11 cellular contexts compared by ENCODE assay signal in the genomic region with DNA sequence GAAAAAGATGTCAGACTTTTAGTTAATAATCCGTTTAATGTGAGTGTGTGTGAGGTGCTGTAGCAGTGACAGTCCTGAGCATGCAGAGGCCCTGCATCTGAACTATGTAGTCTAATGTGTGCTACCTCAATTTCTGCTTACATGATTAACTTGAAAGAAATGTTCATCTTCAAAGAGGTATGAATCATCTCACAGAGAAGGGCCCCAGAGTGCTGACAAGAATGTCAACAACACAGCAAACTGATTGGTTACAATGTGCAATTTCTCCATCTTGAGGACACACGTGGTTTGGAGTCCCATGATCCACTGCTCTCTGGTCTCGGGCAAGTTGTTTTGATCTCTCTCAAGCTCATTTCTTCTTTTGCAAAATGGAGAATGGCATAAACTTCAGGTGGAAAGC.
A peak's percentile ranks its signal among the peaks of the same experiment; 100 is the strongest.
DNase-seq lines count a peak whose midpoint lies in the region; ATAC-seq, FAIRE-seq and TF ChIP-seq lines count a peak whose summit lies in the region.
"Had no signal": no experiment of that assay in that cellular context is flagged by ENCODE, and none has a peak within 500 bp of the region (broad histone marks: within the 10 kb centered on the region; RNA-seq: fewer than 3 reads in every experiment).

No MANE protein-coding gene starts in this region.

- H3K4me1 ChIP-seq in DND-41 (ENCODE audit: insufficient read depth, low read length) (no peaks in the 10 kb centered on the region), keratinocyte (ENCODE audit: control insufficient read depth, extremely low read depth, insufficient read depth, low read length) (peaks cover 9% of the 10 kb centered on the region), colonic mucosa (no peaks in the 10 kb centered on the region)

- peaks cover 33% of the 10 kb centered on the region for H3K36me3 Mint-ChIP-seq in Calu3 (ENCODE audit: insufficient read depth, unreplicated experiment)

- H3K27me3 Mint-ChIP-seq in Calu3 (ENCODE audit: unreplicated experiment) = no peaks in the 10 kb centered on the region
- H3K27me3 Mint-ChIP-seq: effector memory CD8-positive, alpha-beta T cell had no signal

- no peaks in the 10 kb centered on the region for H3K9me1 ChIP-seq in keratinocyte (ENCODE audit: control insufficient read depth, extremely low read depth, insufficient read depth, low read length)

- peak; percentile 86 for ATAC-seq in DND-41 (ENCODE audit: insufficient read depth, low read depth)
- no peak for ATAC-seq in GM21825 (IDR thresholded peaks at IDR 0.05; ENCODE audit: unreplicated experiment)
- ATAC-seq: effector memory CD8-positive, alpha-beta T cell had no signal

- H3K4me3 Mint-ChIP-seq in Calu3 (ENCODE audit: low read depth, unreplicated experiment) = no peak overlapping the region
- H3K4me3 Mint-ChIP-seq: effector memory CD8-positive, alpha-beta T cell had no signal

- H3K27me3 ChIP-seq in DND-41 (ENCODE audit: insufficient read depth, low read length, poor library complexity) (no peaks in the 10 kb centered on the region), keratinocyte (ENCODE audit: control insufficient read depth, extremely low read depth, insufficient read depth, low read length) (no peaks in the 10 kb centered on the region), colonic mucosa (no peaks in the 10 kb centered on the region)

- H3K4me3 ChIP-seq in DND-41 (ENCODE audit: low read depth in 1 of 2, low read length in 2 of 2) (no peak overlapping the region), keratinocyte (ENCODE audit: control insufficient read depth in 2 of 3, extremely low read depth in 1 of 3, insufficient read depth in 2 of 3, low read depth in 1 of 3, low read length in 3 of 3) (no peak overlapping the region), colonic mucosa (no peak overlapping the region)
- no peak overlapping the region for H3K4me3 ChIP-seq in Jurkat, Clone E6-1 (ENCODE audit: low read length)
- H3K4me3 ChIP-seq: lung had no signal

- CTCF ChIA-PET in Calu3 (lab: Charles Lee) = no interaction called here

- intact Hi-C loops in colonic mucosa (cut with DNase I) (no loop called here), Calu3 (cut with micrococcal nuclease; ENCODE audit: unreplicated experiment) (no loop called here), posterior vena cava (cut with DNase I) (no loop called here)

- no peaks in the 10 kb centered on the region for H3K79me2 ChIP-seq in DND-41 (ENCODE audit: insufficient read depth, low read length)
- no peaks in the 10 kb centered on the region for H3K79me2 ChIP-seq in keratinocyte (ENCODE audit: control insufficient read depth, insufficient read depth, low read length)

- H3K9me3 ChIP-seq in DND-41 (ENCODE audit: insufficient read depth, low read length, severe bottlenecking) (no peaks in the 10 kb centered on the region), keratinocyte (ENCODE audit: control insufficient read depth, low read depth, low read length) (no peaks in the 10 kb centered on the region), colonic mucosa (no peaks in the 10 kb centered on the region)

- H3K4me2 ChIP-seq in DND-41 (ENCODE audit: insufficient read depth, low read length) = no peak overlapping the region
- H3K4me2 ChIP-seq in keratinocyte (ENCODE audit: control insufficient read depth, extremely low read depth, insufficient read depth, low read depth, low read length) = no peak overlapping the region

- DNase-seq in DND-41 (peak; percentile 36), keratinocyte (ENCODE audit: low read depth, low spot score) (peak; percentile 28), colonic mucosa (no peak), Calu3 (no peak), posterior vena cava (ENCODE audit: low spot score) (no peak)
- peak; percentile 62 for DNase-seq in Jurkat, Clone E6-1 (ENCODE audit: low read depth, low spot score)
- DNase-seq in activated gamma-delta T cell treated with anti-CD3 and anti-CD28 coated beads, Interleukin-2, amount 50 U/mL, for 16 hours (ENCODE audit: low read depth) = peak; percentile 9
- DNase-seq: effector memory CD8-positive, alpha-beta T cell; NCI-H69 had no signal

- TF ChIP-seq CTCF in DND-41 (IDR thresholded peaks at IDR 0.05; ENCODE audit: borderline replicate concordance, extremely low read depth, low read length, poor library complexity, severe bottlenecking) (no peak), keratinocyte (optimal IDR thresholded peaks at IDR 0.05 in 1 of 3, IDR thresholded peaks at IDR 0.05 in 1 of 3, conservative IDR thresholded peaks at IDR 0.05 in 1 of 3; ENCODE audit: extremely low read depth in 1 of 3, insufficient read depth in 2 of 3, low read length in 3 of 3) (no peak), colonic mucosa (IDR thresholded peaks at IDR 0.05) (no peak), Calu3 (IDR thresholded peaks at IDR 0.05; ENCODE audit: unreplicated experiment) (no peak)

- no peaks in the 10 kb centered on the region for H3K4me1 Mint-ChIP-seq in Calu3 (ENCODE audit: low read depth, unreplicated experiment)

- no peaks in the 10 kb centered on the region for H3K9me3 Mint-ChIP-seq in Calu3 (ENCODE audit: low read depth, unreplicated experiment)
- H3K9me3 Mint-ChIP-seq: effector memory CD8-positive, alpha-beta T cell had no signal

- H3K9ac ChIP-seq in DND-41 (ENCODE audit: low read depth, low read length) (no peak overlapping the region), keratinocyte (ENCODE audit: control insufficient read depth, extremely low read depth, insufficient read depth, low read length) (no peak overlapping the region), colonic mucosa (ENCODE audit: low read depth in 2 of 2, low read length in 2 of 2) (no peak overlapping the region)

- H3K36me3 ChIP-seq in DND-41 (ENCODE audit: insufficient read depth, low read length) (peaks cover 88% of the 10 kb centered on the region), keratinocyte (ENCODE audit: control insufficient read depth in 2 of 2, extremely low read depth in 1 of 2, insufficient read depth in 2 of 2, low read length in 2 of 2) (peaks cover 0 to 5% of the 10 kb centered on the region in 2 experiments), colonic mucosa (no peaks in the 10 kb centered on the region)

- BruUV-seq in Calu3 (replicated peaks; lab: Mats Ljungman, UMichigan) = no TSS peak

- H3K27ac Mint-ChIP-seq in Calu3 (ENCODE audit: unreplicated experiment) = no peak overlapping the region
- H3K27ac Mint-ChIP-seq: effector memory CD8-positive, alpha-beta T cell had no signal

- H4K20me1 ChIP-seq in DND-41 (ENCODE audit: insufficient read depth, low read length) (no peaks in the 10 kb centered on the region), keratinocyte (ENCODE audit: control insufficient read depth, extremely low read depth, insufficient read depth, low read length) (no peaks in the 10 kb centered on the region)

- no peak for FAIRE-seq in keratinocyte (lab: Jason Lieb, UNC)

- no peak overlapping the region for H2AFZ ChIP-seq in DND-41 (ENCODE audit: low read depth, low read length)
- H2AFZ ChIP-seq in keratinocyte (ENCODE audit: control insufficient read depth, low read length) = no peak overlapping the region

- dilution Hi-C loops in keratinocyte (cut with MboI; ENCODE audit: extremely low pct_ligation_motif_present, low sequenced_read_pairs) = no loop called here

- H3K27ac ChIP-seq in DND-41 (ENCODE audit: low read length) = no peak overlapping the region
- no peak overlapping the region for H3K27ac ChIP-seq in keratinocyte (ENCODE audit: control insufficient read depth, insufficient read depth, low read length)
- H3K27ac ChIP-seq in colonic mucosa = no peak overlapping the region

Comparison
In these comparisons a context has a peak if more than half of its experiments do, and no peak if none do; other contexts are left out.
1. DNase-seq: peak in DND-41 (single experiment), Jurkat, Clone E6-1 (single experiment), activated gamma-delta T cell treated with anti-CD3 and anti-CD28 coated beads, Interleukin-2, amount 50 U/mL, for 16 hours (single experiment) and keratinocyte (single experiment); none in colonic mucosa (single experiment), Calu3 (single experiment) and posterior vena cava (single experiment).